ENCODE assay signal across 16 cellular contexts in the genomic region with DNA sequence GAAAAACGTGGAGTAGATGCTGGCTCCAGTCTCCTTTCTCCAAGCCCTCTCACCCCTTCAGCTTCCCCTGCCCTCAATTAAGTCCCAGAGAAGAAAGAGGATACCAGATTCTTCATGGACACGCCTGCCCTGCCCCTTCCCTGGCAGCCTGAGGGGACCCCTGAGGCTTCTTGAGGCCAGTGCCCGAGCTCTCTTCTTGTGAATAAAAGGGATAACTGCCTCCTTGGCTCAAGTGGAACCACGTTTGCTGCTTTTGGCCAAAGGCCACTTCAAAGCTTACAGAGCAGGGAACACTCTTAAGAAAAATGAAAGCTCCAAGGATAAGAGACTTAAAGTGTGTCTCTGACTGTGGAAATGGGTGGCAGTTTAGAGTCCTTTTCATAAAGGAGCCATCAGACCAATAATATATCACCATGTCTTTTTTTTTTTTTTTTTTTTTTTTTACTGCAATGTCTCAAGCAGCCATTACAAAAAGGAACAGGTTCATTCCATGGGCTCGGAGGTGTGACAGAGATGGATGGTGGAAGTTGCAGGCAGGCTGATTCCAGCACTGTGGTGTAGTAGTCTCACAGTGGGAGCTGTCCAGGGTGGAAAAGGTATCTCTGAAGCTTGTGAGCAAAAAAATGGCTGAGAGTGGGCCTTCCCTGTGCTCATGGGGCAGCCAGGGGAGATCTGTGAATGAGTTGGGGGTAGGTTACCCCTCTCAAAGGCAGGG.
DNase-seq lines count a peak whose midpoint lies in the region; ATAC-seq, FAIRE-seq and TF ChIP-seq lines count a peak whose summit lies in the region.
"Had no signal": no experiment of that assay in that cellular context is flagged by ENCODE, and none has a peak within 500 bp of the region (broad histone marks: within the 10 kb centered on the region; RNA-seq: fewer than 3 reads in every experiment).

No MANE protein-coding gene starts in this region.

- H3K27me3 Mint-ChIP-seq in MCF 10A (ENCODE audit: insufficient read depth, unreplicated experiment) (peaks cover 27% of the 10 kb centered on the region), T-helper 17 cell (peaks cover 33% of the 10 kb centered on the region)

- FAIRE-seq in frontal cortex (lab: Jason Lieb, UNC), result no peak

- POLR2A ChIA-PET in MCF 10A (lab: Yijun Ruan, JAX), result no interaction called here

- intact Hi-C loops in MCF 10A (cut with micrococcal nuclease) (no loop called here), mammary epithelial cell (cut with micrococcal nuclease) (no loop called here), thyroid gland (cut with DNase I) (no loop called here), posterior cingulate gyrus (cut with DNase I) (no loop called here)

- H3K4me1 Mint-ChIP-seq in MCF 10A (ENCODE audit: insufficient read depth, unreplicated experiment), result no peaks in the 10 kb centered on the region
- peaks cover 6% of the 10 kb centered on the region for H3K4me1 Mint-ChIP-seq in T-helper 17 cell

- no peak overlapping the region for H2AFZ ChIP-seq in mammary epithelial cell (ENCODE audit: low read depth, low read length)
- H2AFZ ChIP-seq in hepatocyte, result no peak overlapping the region

- dilution Hi-C loops in mammary epithelial cell (cut with HindIII; ENCODE audit: low sequenced_read_pairs), result no loop called here

- H3K4me1 ChIP-seq in mammary epithelial cell (ENCODE audit: insufficient read depth, low read length), result peaks cover 9% of the 10 kb centered on the region
- H3K4me1 ChIP-seq in hepatocyte (ENCODE audit: insufficient read depth), result peaks cover 7% of the 10 kb centered on the region
- H3K4me1 ChIP-seq in thyroid gland, result peaks cover 9 to 18% of the 10 kb centered on the region in 2 donors

- H3K36me3 Mint-ChIP-seq in MCF 10A (ENCODE audit: insufficient read depth, unreplicated experiment) (no peaks in the 10 kb centered on the region), T-helper 17 cell (ENCODE audit: low read depth) (peaks cover 2% of the 10 kb centered on the region)

- TF ChIP-seq POLR2A in thyroid gland (IDR thresholded peaks at IDR 0.05), result no peak

- H3K4me3 ChIP-seq in mammary epithelial cell (replicated peaks in 1 of 3; ENCODE audit: insufficient read depth in 1 of 3, low read depth in 2 of 3, low read length in 3 of 3), result no peak overlapping the region
- no peak overlapping the region for H3K4me3 ChIP-seq in hepatocyte
- no peak overlapping the region for H3K4me3 ChIP-seq in thyroid gland (replicated peaks in 1 of 3)
- H3K4me3 ChIP-seq: tibial nerve had no signal

- H3K9ac ChIP-seq in mammary epithelial cell (ENCODE audit: insufficient read depth, low read length), result no peak overlapping the region

- H3K4me2 ChIP-seq in mammary epithelial cell (ENCODE audit: insufficient read depth, low read depth, low read length) (no peak overlapping the region), hepatocyte (no peak overlapping the region)

- H3K36me3 ChIP-seq in mammary epithelial cell (ENCODE audit: insufficient read depth, low read length), result no peaks in the 10 kb centered on the region
- H3K36me3 ChIP-seq in hepatocyte (replicated peaks; ENCODE audit: insufficient read depth, low read depth), result no peaks in the 10 kb centered on the region
- H3K36me3 ChIP-seq in thyroid gland, result no peaks in the 10 kb centered on the region
- H3K36me3 ChIP-seq: tibial nerve, WERI-Rb-1 had no signal

- H3K9me3 ChIP-seq in mammary epithelial cell (replicated peaks; ENCODE audit: insufficient read depth, low read length) (no peaks in the 10 kb centered on the region), T-helper 17 cell (ENCODE audit: control insufficient read depth, low read length, poor library complexity, severe bottlenecking) (no peaks in the 10 kb centered on the region), hepatocyte (ENCODE audit: low read depth) (no peaks in the 10 kb centered on the region), thyroid gland (no peaks in the 10 kb centered on the region)
- H3K9me3 ChIP-seq: tibial nerve had no signal

- H3K4me3 Mint-ChIP-seq in MCF 10A (ENCODE audit: unreplicated experiment) (no peak overlapping the region), T-helper 17 cell (no peak overlapping the region)
- H3K4me3 Mint-ChIP-seq: activated naive CD4-positive, alpha-beta T cell treated with anti-CD3 and anti-CD28 coated beads for 36 hours; CD8-positive, alpha-beta memory T cell had no signal

- H4K20me1 ChIP-seq in mammary epithelial cell (ENCODE audit: insufficient read depth, low read length), result no peaks in the 10 kb centered on the region
- no peaks in the 10 kb centered on the region for H4K20me1 ChIP-seq in hepatocyte (ENCODE audit: insufficient read depth, poor library complexity, severe bottlenecking)

- no peak overlapping the region for H3K27ac Mint-ChIP-seq in MCF 10A (ENCODE audit: low read depth, unreplicated experiment)
- H3K27ac Mint-ChIP-seq in T-helper 17 cell, result peak overlapping the region; percentile 37
- H3K27ac Mint-ChIP-seq: activated naive CD4-positive, alpha-beta T cell treated with anti-CD3 and anti-CD28 coated beads for 36 hours; CD8-positive, alpha-beta memory T cell had no signal

- TF ChIP-seq CTCF in MCF 10A (IDR thresholded peaks at IDR 0.05; ENCODE audit: unreplicated experiment) (no peak), mammary epithelial cell (conservative IDR thresholded peaks at IDR 0.05 in 1 of 2, IDR thresholded peaks at IDR 0.05 in 1 of 2; ENCODE audit: extremely low read depth in 1 of 2, insufficient read depth in 1 of 2, low read depth in 1 of 2, low read length in 2 of 2) (no peak), hepatocyte (IDR thresholded peaks at IDR 0.05; ENCODE audit: poor library complexity) (no peak), thyroid gland (IDR thresholded peaks at IDR 0.05) (no peak)

- in situ Hi-C loops in mammary epithelial cell (cut with MboI; ENCODE audit: low sequenced_read_pairs in 2 of 2), result no loop called here

- CTCF ChIA-PET in MCF 10A (lab: Yijun Ruan, JAX) (interaction anchor here (0.6 to 0.7 kb wide), 2 partner anchors 35 to 249 kb away, joined by 3 read pairs; no protein-coding TSS in a partner anchor), mammary epithelial cell (lab: Charles Lee; ENCODE audit: low non-redundant PET) (no interaction called here)

- H3K79me2 ChIP-seq in mammary epithelial cell (ENCODE audit: insufficient read depth, low read length) (no peaks in the 10 kb centered on the region), hepatocyte (no peaks in the 10 kb centered on the region)

- H3K9me2 ChIP-seq in hepatocyte (replicated peaks; ENCODE audit: insufficient read depth), result no peaks in the 10 kb centered on the region

- BruUV-seq in MCF 10A (replicated peaks; lab: Mats Ljungman, UMichigan), result no TSS peak
- BruUV-seq in mammary epithelial cell (replicated peaks; lab: Mats Ljungman, UMichigan), result no TSS peak

- no peak for ATAC-seq in T-helper 17 cell

- 59% methylated on average over 4 of the region's 5 CpGs for WGBS in mammary epithelial cell (ENCODE audit: low coverage, missing lambda C conversion rate)
- 58% methylated on average over 5 of the region's 5 CpGs for WGBS in hepatocyte (ENCODE audit: low lambda C conversion rate, missing lambda C conversion rate)
- 22 to 26% methylated on average over 5 of the region's 5 CpGs for WGBS in thyroid gland, 2 donors

- H3K27ac ChIP-seq in mammary epithelial cell (ENCODE audit: insufficient read depth, low read depth, low read length) (no peak overlapping the region), hepatocyte (no peak overlapping the region), thyroid gland (no peak overlapping the region)
- H3K27ac ChIP-seq: tibial nerve, WERI-Rb-1 had no signal

- H3K9me3 Mint-ChIP-seq in MCF 10A (ENCODE audit: unreplicated experiment), result no peaks in the 10 kb centered on the region
- H3K9me3 Mint-ChIP-seq: activated naive CD4-positive, alpha-beta T cell treated with anti-CD3 and anti-CD28 coated beads for 36 hours; CD8-positive, alpha-beta memory T cell had no signal

- H3K27me3 ChIP-seq in mammary epithelial cell (ENCODE audit: insufficient read depth, low read length) (no peaks in the 10 kb centered on the region), hepatocyte (peaks cover 35% of the 10 kb centered on the region), thyroid gland (peaks cover 5% of the 10 kb centered on the region)

- peak; percentile 20 for DNase-seq in MCF 10A (ENCODE audit: unreplicated experiment)
- DNase-seq in mammary epithelial cell, result no peak
- no peak for DNase-seq in T-helper 17 cell
- peak; percentile 57 for DNase-seq in hepatocyte (ENCODE audit: low spot score)
- peak; percentile 64 to 67 for DNase-seq in thyroid gland
- no peak for DNase-seq in posterior cingulate gyrus
- DNase-seq in frontal cortex (ENCODE audit: low spot score in 2 of 2), result no peak
- no peak for DNase-seq in NCI-H2029 (lab: John Stamatoyannopoulos, UW)
- DNase-seq: activated naive CD4-positive, alpha-beta T cell treated with anti-CD3 and anti-CD28 coated beads for 36 hours; CD8-positive, alpha-beta memory T cell; central memory CD4-positive, alpha-beta T cell; NCI-H1105; NCI-H446; OCI-M1; WERI-Rb-1 had no signal

Comparison
In these comparisons a context has a peak if more than half of its experiments do, and no peak if none do; other contexts are left out.
1. DNase-seq: peak in MCF 10A (single experiment), hepatocyte (single experiment) and thyroid gland (2 of 2); none in mammary epithelial cell (single experiment), T-helper 17 cell (0 of 3), posterior cingulate gyrus (0 of 10), frontal cortex (0 of 2) and NCI-H2029 (single experiment).